In the genomic region with DNA sequence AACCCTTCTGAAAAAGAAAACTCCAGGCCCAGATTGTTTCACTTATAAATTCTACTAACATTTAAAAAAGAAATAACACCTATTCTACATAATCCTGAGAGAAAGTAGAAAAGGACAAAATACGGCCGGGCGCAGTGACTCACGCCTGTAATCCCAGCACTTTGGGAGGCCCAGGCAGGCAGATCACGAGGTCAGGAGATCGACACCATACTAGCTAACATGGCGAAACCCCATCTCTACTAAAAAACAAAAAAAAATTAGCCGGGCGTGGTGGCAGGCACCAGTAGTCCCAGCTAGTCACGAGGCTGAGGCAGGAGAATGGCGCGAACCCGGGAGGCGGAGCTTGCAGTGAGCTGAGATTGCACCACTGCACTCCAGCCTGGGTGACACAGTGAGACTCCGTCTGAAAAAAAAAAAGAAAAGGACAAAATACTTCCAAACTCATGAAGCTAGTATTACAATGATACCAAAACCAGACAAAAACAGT, we compare ENCODE assay signal across 1 cellular context.
TF ChIP-seq lines count a peak whose summit lies in the region.
"Not testable (repeated sequence)": the region's sequence is repeated elsewhere in the genome, so short reads cannot be mapped to it uniquely, and the experiment has no call there.

No MANE protein-coding gene starts in this region.

TF ChIP-seq in K562, 482 proteins besides CTCF, POLR2A, EP300 and RAD21 (continued from another document):
- TF ChIP-seq BRD9 (IDR thresholded peaks at IDR 0.05; ENCODE audit: low read depth, partially characterized antibody), result peak; percentile 82
- TF ChIP-seq, protein P1, sequence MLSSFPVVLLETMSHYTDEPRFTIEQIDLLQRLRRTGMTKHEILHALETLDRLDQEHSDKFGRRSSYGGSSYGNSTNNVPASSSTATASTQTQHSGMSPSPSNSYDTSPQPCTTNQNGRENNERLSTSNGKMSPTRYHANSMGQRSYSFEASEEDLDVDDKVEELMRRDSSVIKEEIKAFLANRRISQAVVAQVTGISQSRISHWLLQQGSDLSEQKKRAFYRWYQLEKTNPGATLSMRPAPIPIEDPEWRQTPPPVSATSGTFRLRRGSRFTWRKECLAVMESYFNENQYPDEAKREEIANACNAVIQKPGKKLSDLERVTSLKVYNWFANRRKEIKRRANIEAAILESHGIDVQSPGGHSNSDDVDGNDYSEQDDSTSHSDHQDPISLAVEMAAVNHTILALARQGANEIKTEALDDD (IDR thresholded peaks at IDR 0.05), result peak; percentile 83
- TF ChIP-seq MYC (IDR thresholded peaks at IDR 0.05; ENCODE audit: low read depth, low read length), result peak; percentile 90
- TF ChIP-seq MYC (CRISPR knock-in tag; IDR thresholded peaks at IDR 0.05; ENCODE audit: borderline replicate concordance, low read depth), result not testable (repeated sequence)
- TF ChIP-seq, protein P2, sequence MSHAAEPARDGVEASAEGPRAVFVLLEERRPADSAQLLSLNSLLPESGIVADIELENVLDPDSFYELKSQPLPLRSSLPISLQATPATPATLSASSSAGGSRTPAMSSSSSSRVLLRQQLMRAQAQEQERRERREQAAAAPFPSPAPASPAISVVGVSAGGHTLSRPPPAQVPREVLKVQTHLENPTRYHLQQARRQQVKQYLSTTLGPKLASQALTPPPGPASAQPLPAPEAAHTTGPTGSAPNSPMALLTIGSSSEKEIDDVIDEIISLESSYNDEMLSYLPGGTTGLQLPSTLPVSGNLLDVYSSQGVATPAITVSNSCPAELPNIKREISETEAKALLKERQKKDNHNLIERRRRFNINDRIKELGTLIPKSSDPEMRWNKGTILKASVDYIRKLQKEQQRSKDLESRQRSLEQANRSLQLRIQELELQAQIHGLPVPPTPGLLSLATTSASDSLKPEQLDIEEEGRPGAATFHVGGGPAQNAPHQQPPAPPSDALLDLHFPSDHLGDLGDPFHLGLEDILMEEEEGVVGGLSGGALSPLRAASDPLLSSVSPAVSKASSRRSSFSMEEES (CRISPR knock-in tag; IDR thresholded peaks at IDR 0.05), result peak; percentile 94
- TF ChIP-seq ATF7 (IDR thresholded peaks at IDR 0.05), result peak; percentile 70; the same call in 1 of the 2 replicates
- peak; percentile 96 for TF ChIP-seq CEBPB (tag; IDR thresholded peaks at IDR 0.05)
- peak; percentile 78 for TF ChIP-seq DPF2 (IDR thresholded peaks at IDR 0.05)
- peak; percentile 70; the same call in 1 of the 2 replicates for TF ChIP-seq ZNF644 (tag; IDR thresholded peaks at IDR 0.05; ENCODE audit: low read depth)
- TF ChIP-seq EP400 (IDR thresholded peaks at IDR 0.05), result peak; percentile 95
- peak; percentile 22 for TF ChIP-seq NEUROD1 (IDR thresholded peaks at IDR 0.05; ENCODE audit: borderline replicate concordance, low read depth, low read length, partially characterized antibody)
- TF ChIP-seq ZFX (CRISPR knock-in tag; IDR thresholded peaks at IDR 0.05), result peak; percentile 84
- TF ChIP-seq, protein P3, sequence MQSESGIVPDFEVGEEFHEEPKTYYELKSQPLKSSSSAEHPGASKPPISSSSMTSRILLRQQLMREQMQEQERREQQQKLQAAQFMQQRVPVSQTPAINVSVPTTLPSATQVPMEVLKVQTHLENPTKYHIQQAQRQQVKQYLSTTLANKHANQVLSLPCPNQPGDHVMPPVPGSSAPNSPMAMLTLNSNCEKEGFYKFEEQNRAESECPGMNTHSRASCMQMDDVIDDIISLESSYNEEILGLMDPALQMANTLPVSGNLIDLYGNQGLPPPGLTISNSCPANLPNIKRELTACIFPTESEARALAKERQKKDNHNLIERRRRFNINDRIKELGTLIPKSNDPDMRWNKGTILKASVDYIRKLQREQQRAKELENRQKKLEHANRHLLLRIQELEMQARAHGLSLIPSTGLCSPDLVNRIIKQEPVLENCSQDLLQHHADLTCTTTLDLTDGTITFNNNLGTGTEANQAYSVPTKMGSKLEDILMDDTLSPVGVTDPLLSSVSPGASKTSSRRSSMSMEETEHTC (IDR thresholded peaks at IDR 0.05), result peak; percentile 83
